21 cellular contexts compared by ENCODE assay signal in the genomic region with DNA sequence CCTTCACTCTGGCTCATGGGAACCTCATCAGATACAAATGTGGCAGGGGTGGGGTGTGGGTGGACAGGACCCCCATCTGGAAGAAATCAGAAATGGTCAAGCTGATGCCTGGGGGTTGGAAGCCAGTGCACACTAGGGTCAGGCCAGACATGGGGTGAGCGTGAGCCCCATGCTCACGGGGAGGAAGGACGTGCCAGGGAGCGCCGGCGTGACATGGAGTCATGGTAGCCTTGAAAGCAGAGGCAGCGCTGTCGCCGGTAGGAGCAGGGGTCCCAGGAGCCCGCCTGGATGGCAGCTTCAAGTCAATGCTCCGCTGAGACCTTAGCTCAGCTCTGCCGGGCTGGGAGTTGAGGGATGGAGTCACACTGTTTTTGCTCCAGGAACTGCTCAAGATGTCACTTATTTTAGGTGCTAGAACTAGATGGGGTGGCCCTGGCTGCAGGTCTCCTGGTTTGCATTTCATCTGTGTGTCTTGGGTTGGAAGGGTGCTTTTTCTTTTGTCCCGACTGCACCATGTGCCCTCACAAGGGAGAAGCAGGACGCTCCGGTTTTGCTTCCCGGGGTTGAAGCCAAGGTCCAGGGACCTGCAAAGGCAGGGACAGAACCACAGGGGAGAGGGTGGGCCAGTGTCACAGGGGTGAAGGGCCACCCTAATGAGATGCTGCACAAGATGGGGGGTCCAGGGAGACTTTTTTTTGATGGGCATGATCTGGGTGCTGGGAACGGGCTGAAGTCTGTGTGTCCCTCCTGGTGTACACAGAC.
"Had no signal": no experiment of that assay in that cellular context is flagged by ENCODE, and none has a peak within 500 bp of the region (broad histone marks: within the 10 kb centered on the region; RNA-seq: fewer than 3 reads in every experiment).

No MANE protein-coding gene starts in this region.

- H3K4me3 ChIP-seq: adrenal gland, esophagus muscularis mucosa, SJCRH30 had no signal

- DNase-seq: activated CD4-positive, alpha-beta T cell treated with anti-CD3 and anti-CD28 coated beads, Interleukin-2, amount 10 ng/mL, durations not matched to agents 7 days and 5 days; activated CD8-positive, alpha-beta T cell treated with anti-CD3 and anti-CD28 coated beads, Interleukin-2, amount 10 ng/mL, durations not matched to agents 7 days and 5 days; activated naive CD4-positive, alpha-beta T cell; effector memory CD4-positive, alpha-beta T cell; hypothalamus; mesendoderm; naive B cell; SJCRH30; small intestine; stimulated activated CD4-positive, alpha-beta T cell treated with anti-CD3 and anti-CD28 coated beads, Interleukin-15, amount 100 ng/mL, for 24 hours; stimulated activated CD8-positive, alpha-beta memory T cell treated with anti-CD3 and anti-CD28 coated beads, Interleukin-4, amount 100 ng/mL, for 48 hours; stimulated activated naive B cell treated with anti-CD40 and anti-IgM and Interleukin-4, amounts not matched to agents 10 μg/mL and 1 μg/mL and 100 μg/mL, for 72 hours; T1000 had no signal

- H3K4me1 Mint-ChIP-seq: activated CD4-positive, alpha-beta T cell treated with anti-CD3 and anti-CD28 coated beads, Interleukin-2, amount 10 ng/mL, durations not matched to agents 7 days and 5 days; central memory CD8-positive, alpha-beta T cell had no signal

- H2AFZ ChIP-seq: parathyroid adenoma had no signal

- H3K9me3 ChIP-seq: adrenal gland, esophagus muscularis mucosa had no signal

- H3K36me3 Mint-ChIP-seq: activated naive CD8-positive, alpha-beta T cell; naive B cell; stimulated activated naive B cell treated with anti-CD40 and anti-IgM and Interleukin-4, amounts not matched to agents 10 μg/mL and 1 μg/mL and 100 μg/mL, for 72 hours had no signal

- H3K9me3 Mint-ChIP-seq: activated CD4-positive, alpha-beta T cell treated with anti-CD3 and anti-CD28 coated beads, Interleukin-2, amount 10 ng/mL, durations not matched to agents 7 days and 5 days; activated T-helper 1 cell treated with anti-CD3 and anti-CD28 coated beads, Interleukin-12 subunit alpha, Interleukin-12 subunit beta, Interleukin-2, Interleukin-4 antibody, amounts not matched to agents 30 ng/mL and 10 ng/mL and 1 ng/mL, durations not matched to agents 14 hours and 24 hours and 36 hours; central memory CD8-positive, alpha-beta T cell; stimulated activated naive B cell treated with anti-CD40 and anti-IgM and Interleukin-4, amounts not matched to agents 10 μg/mL and 1 μg/mL and 100 μg/mL, for 72 hours; T-helper 1 cell treated with Interleukin-12 subunit alpha and Interleukin-12 subunit beta and Interleukin-4 antibody, amounts not matched to agents 30 μg/mL and 1 μg/mL, for 36 hours had no signal

- H3K27me3 Mint-ChIP-seq: activated CD4-positive, alpha-beta T cell treated with anti-CD3 and anti-CD28 coated beads, Interleukin-2, amount 10 ng/mL, durations not matched to agents 7 days and 5 days; activated naive CD8-positive, alpha-beta T cell; central memory CD8-positive, alpha-beta T cell; naive B cell; stimulated activated naive B cell treated with anti-CD40 and anti-IgM and Interleukin-4, amounts not matched to agents 10 μg/mL and 1 μg/mL and 100 μg/mL, for 72 hours had no signal

- H3K27me3 ChIP-seq: adrenal gland, esophagus muscularis mucosa, SJCRH30 had no signal

- H3K27ac ChIP-seq: adrenal gland, esophagus muscularis mucosa, parathyroid adenoma, SJCRH30 had no signal

- H3K4me1 ChIP-seq: parathyroid adenoma had no signal

- H3K9ac ChIP-seq: parathyroid adenoma had no signal

- H3K4me3 Mint-ChIP-seq: activated CD4-positive, alpha-beta T cell treated with anti-CD3 and anti-CD28 coated beads, Interleukin-2, amount 10 ng/mL, durations not matched to agents 7 days and 5 days; activated CD8-positive, alpha-beta T cell treated with anti-CD3 and anti-CD28 coated beads, Interleukin-2, amount 10 ng/mL, durations not matched to agents 7 days and 5 days; activated naive CD8-positive, alpha-beta T cell; activated T-helper 1 cell treated with anti-CD3 and anti-CD28 coated beads, Interleukin-12 subunit alpha, Interleukin-12 subunit beta, Interleukin-2, Interleukin-4 antibody, amounts not matched to agents 30 ng/mL and 10 ng/mL and 1 ng/mL, durations not matched to agents 14 hours and 24 hours and 36 hours; central memory CD8-positive, alpha-beta T cell; stimulated activated naive B cell treated with anti-CD40 and anti-IgM and Interleukin-4, amounts not matched to agents 10 μg/mL and 1 μg/mL and 100 μg/mL, for 72 hours; T-helper 1 cell treated with Interleukin-12 subunit alpha and Interleukin-12 subunit beta and Interleukin-4 antibody, amounts not matched to agents 30 μg/mL and 1 μg/mL, for 36 hours had no signal

- ATAC-seq: activated CD8-positive, alpha-beta T cell treated with anti-CD3 and anti-CD28 coated beads, Interleukin-2, amount 10 ng/mL, durations not matched to agents 7 days and 5 days; right cardiac atrium; stimulated activated naive B cell treated with anti-CD40 and anti-IgM and Interleukin-4, amounts not matched to agents 10 μg/mL and 1 μg/mL and 100 μg/mL, for 72 hours had no signal

- H3K27ac Mint-ChIP-seq: activated CD4-positive, alpha-beta T cell treated with anti-CD3 and anti-CD28 coated beads, Interleukin-2, amount 10 ng/mL, durations not matched to agents 7 days and 5 days; activated CD8-positive, alpha-beta T cell treated with anti-CD3 and anti-CD28 coated beads, Interleukin-2, amount 10 ng/mL, durations not matched to agents 7 days and 5 days; activated naive CD8-positive, alpha-beta T cell; activated T-helper 1 cell treated with anti-CD3 and anti-CD28 coated beads, Interleukin-12 subunit alpha, Interleukin-12 subunit beta, Interleukin-2, Interleukin-4 antibody, amounts not matched to agents 30 ng/mL and 10 ng/mL and 1 ng/mL, durations not matched to agents 14 hours and 24 hours and 36 hours; stimulated activated naive B cell treated with anti-CD40 and anti-IgM and Interleukin-4, amounts not matched to agents 10 μg/mL and 1 μg/mL and 100 μg/mL, for 72 hours; T-helper 1 cell treated with Interleukin-12 subunit alpha and Interleukin-12 subunit beta and Interleukin-4 antibody, amounts not matched to agents 30 μg/mL and 1 μg/mL, for 36 hours had no signal

- H3K36me3 ChIP-seq: adrenal gland, esophagus muscularis mucosa, SJCRH30 had no signal
